Comparison of ENCODE assay signal across 11 cellular contexts in genomic region chr1:10730985-10731384, GRCh38.
DNase-seq lines count a peak whose midpoint lies in the region; ATAC-seq and TF ChIP-seq lines count a peak whose summit lies in the region.
"Had no signal": no experiment of that assay in that cellular context is flagged by ENCODE, and none has a peak within 500 bp of the region (broad histone marks: within the 10 kb centered on the region; RNA-seq: fewer than 3 reads in every experiment).

No MANE protein-coding gene starts in this region.

- H3K9me3 ChIP-seq in Peyer's patch: no peaks in the 10 kb centered on the region

- no peaks in the 10 kb centered on the region for H3K27me3 ChIP-seq in Peyer's patch

- TF ChIP-seq POLR2A in Peyer's patch (IDR thresholded peaks at IDR 0.05): no peak

- H3K36me3 ChIP-seq in Peyer's patch: no peaks in the 10 kb centered on the region

- TF ChIP-seq CTCF in fibroblast of villous mesenchyme (IDR thresholded peaks at IDR 0.05; ENCODE audit: insufficient read depth, low read depth, low read length) (no peak), Peyer's patch (IDR thresholded peaks at IDR 0.05) (no peak)

- H3K4me1 ChIP-seq in Peyer's patch: peaks cover 0 to 36% (median 1%) of the 10 kb centered on the region in 4 donors

- no peak overlapping the region for H3K4me3 ChIP-seq in fibroblast of villous mesenchyme (ENCODE audit: low read depth, low read length)
- no peak overlapping the region for H3K4me3 ChIP-seq in Peyer's patch

- ATAC-seq in HG02884 (IDR thresholded peaks at IDR 0.05; ENCODE audit: unreplicated experiment): no peak
- no peak for ATAC-seq in GM19395 (IDR thresholded peaks at IDR 0.05; ENCODE audit: unreplicated experiment)
- ATAC-seq: CD8-positive, alpha-beta T cell; natural killer cell treated with Interleukin-12 subunit alpha and Interleukin-12 subunit beta and Interleukin-15 and Interleukin-18, amount 100 ng/mL, for 72 hours had no signal

- peak; percentile 72 for DNase-seq in A172 (ENCODE audit: low spot score)
- DNase-seq in GM04504 (ENCODE audit: low read depth): peak; percentile 63
- DNase-seq in SW 1271 (lab: John Stamatoyannopoulos, UW): peak; percentile 21 to 33
- peak; percentile 67 for DNase-seq in fibroblast of villous mesenchyme (ENCODE audit: low read depth)
- no peak for DNase-seq in Peyer's patch
- DNase-seq in AML-193 (lab: John Stamatoyannopoulos, UW): no peak
- DNase-seq: CD8-positive, alpha-beta T cell; NCI-H524 treated with DMSO at 0.1 percent for 48 hours had no signal

- H3K27ac ChIP-seq in Peyer's patch: peak overlapping the region in 2 of 4 donors; percentile 59 to 62

Comparison
In these comparisons a context has a peak if more than half of its experiments do, and no peak if none do; other contexts are left out.
1. DNase-seq: peak in A172 (single experiment), GM04504 (single experiment), SW 1271 (2 of 2) and fibroblast of villous mesenchyme (single experiment); none in Peyer's patch (0 of 3) and AML-193 (0 of 2).